ENCODE assay signal across 2 cellular contexts in the genomic region with DNA sequence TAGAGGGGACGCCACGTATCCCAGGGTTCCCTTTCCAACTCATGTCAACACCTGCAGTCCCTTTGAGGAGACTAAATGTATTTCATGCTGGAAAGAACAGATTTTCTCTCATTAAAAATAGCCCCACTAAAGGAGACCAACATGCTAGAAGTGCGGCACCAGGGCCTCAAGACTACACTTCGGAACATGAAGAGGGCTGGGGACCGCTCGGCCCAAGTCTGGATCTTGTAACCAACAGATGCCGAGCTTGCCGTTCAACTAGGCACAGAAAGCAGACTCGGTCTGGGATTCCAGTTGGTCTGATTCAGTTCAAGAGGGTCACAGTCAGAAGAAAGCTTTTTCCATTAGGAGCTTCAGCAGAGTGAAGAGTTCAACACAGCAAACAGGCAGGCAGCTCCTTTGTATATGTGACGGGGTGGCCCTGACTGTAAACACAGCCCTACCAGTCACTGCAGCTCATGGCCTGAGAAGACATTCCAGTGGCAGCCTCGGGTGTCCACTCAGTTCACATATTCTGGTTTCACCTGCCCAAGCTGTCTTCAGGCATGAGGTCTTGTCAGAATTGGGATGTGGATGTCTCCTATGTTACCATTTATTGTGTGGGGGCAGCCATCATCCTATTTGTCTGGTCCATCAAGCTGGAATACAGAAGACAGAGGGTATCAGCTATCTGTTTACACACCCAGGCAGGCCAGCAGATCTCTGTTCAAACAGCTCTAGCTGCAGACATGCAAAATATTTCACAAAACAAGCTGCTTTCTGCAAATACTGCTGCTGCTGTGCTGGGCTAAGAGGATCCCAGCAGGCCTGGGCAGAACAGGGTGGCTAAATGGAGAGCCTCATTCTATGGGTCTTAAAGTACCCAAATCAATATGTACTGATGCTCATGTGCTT.
A peak's percentile ranks its signal among the peaks of the same experiment; 100 is the strongest.
TF ChIP-seq lines count a peak whose summit lies in the region.

No MANE protein-coding gene starts in this region.

TF ChIP-seq in GM23338, 12 proteins besides CTCF, POLR2A, EP300 and RAD21:
- TF ChIP-seq NANOG (IDR thresholded peaks at IDR 0.05; ENCODE audit: borderline replicate concordance): no peak
- no peak for TF ChIP-seq EZH2phosphoT487 (IDR thresholded peaks at IDR 0.05; ENCODE audit: unreplicated experiment)
- TF ChIP-seq JUNB (IDR thresholded peaks at IDR 0.05; ENCODE audit: unreplicated experiment): no peak
- TF ChIP-seq ZNF331 (CRISPR knock-in tag; IDR thresholded peaks at IDR 0.05; ENCODE audit: low read depth): no peak
- TF ChIP-seq, protein P1, sequence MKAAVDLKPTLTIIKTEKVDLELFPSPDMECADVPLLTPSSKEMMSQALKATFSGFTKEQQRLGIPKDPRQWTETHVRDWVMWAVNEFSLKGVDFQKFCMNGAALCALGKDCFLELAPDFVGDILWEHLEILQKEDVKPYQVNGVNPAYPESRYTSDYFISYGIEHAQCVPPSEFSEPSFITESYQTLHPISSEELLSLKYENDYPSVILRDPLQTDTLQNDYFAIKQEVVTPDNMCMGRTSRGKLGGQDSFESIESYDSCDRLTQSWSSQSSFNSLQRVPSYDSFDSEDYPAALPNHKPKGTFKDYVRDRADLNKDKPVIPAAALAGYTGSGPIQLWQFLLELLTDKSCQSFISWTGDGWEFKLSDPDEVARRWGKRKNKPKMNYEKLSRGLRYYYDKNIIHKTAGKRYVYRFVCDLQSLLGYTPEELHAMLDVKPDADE (IDR thresholded peaks at IDR 0.05): no peak
- TF ChIP-seq POLR2AphosphoS5 (IDR thresholded peaks at IDR 0.05; ENCODE audit: low read depth): 0 out of 2 replicates have a peak, but pooled peaks have one; percentile 5

TF ChIP-seq in GM12878, 131 proteins besides CTCF, POLR2A, EP300 and RAD21:
- TF ChIP-seq SREBF2 (IDR thresholded peaks at IDR 0.05; ENCODE audit: low read length) (no peak), TBL1XR1 (IDR thresholded peaks at IDR 0.05; ENCODE audit: low read depth, low read length) (no peak), JUND (IDR thresholded peaks at IDR 0.05; ENCODE audit: low read depth, low read length) (no peak)
